10 cellular contexts compared by ENCODE assay signal in genomic region chr14:47674546-47675238, GRCh38. TPM values are rescaled to one million over a fixed set of nuclear protein-coding genes. Genes with fewer than 3 reads are reported as not detected.
A peak's percentile ranks its signal among the peaks of the same experiment; 100 is the strongest.
DNase-seq lines count a peak whose midpoint lies in the region; ATAC-seq and TF ChIP-seq lines count a peak whose summit lies in the region.
"Had no signal": no experiment of that assay in that cellular context is flagged by ENCODE, and none has a peak within 500 bp of the region (broad histone marks: within the 10 kb centered on the region; RNA-seq: fewer than 3 reads in every experiment).

No MANE protein-coding gene starts in this region.

- no peak overlapping the region for H3K4me2 ChIP-seq in Karpas-422 (ENCODE audit: low read depth, low read length, poor library complexity, severe bottlenecking)

- H3K79me2 ChIP-seq in Karpas-422 (ENCODE audit: low read length) = no peaks in the 10 kb centered on the region

- H3K27me3 ChIP-seq in dorsolateral prefrontal cortex (peaks cover 0 to 49% (median 4%) of the 10 kb centered on the region in 45 donors), muscle layer of colon (ENCODE audit: control insufficient read depth in 1 of 2, insufficient read depth in 2 of 2, low read length in 2 of 2) (peaks cover 12 to 32% of the 10 kb centered on the region in 2 donors), Karpas-422 (ENCODE audit: low read length) (no peaks in the 10 kb centered on the region)

- H3K27ac ChIP-seq in dorsolateral prefrontal cortex (peak overlapping the region in 49 of 59 donors; percentile 28 to 95 (median 84)), muscle layer of colon (ENCODE audit: low read depth, low read length) (no peak overlapping the region), Karpas-422 (ENCODE audit: low read length) (no peak overlapping the region)

- H3K4me3 Mint-ChIP-seq in stimulated activated naive CD8-positive, alpha-beta T cell treated with anti-CD3 and anti-CD28 coated beads, Interleukin-15, Interleukin-2, amounts not matched to agents 100 ng/mL and 50 ng/mL, for 24 hours = peak overlapping the region; percentile 10
- H3K4me3 Mint-ChIP-seq in stimulated activated naive CD8-positive, alpha-beta T cell treated with anti-CD3 and anti-CD28 coated beads, Interleukin-15, amount 100 ng/mL, for 72 hours = peak overlapping the region in 1 of 2 donors; percentile 27

- H3K9ac ChIP-seq in muscle layer of colon (ENCODE audit: low read length) = no peak overlapping the region
- no peak overlapping the region for H3K9ac ChIP-seq in Karpas-422 (ENCODE audit: low read length)

- H3K36me3 Mint-ChIP-seq in stimulated activated naive CD8-positive, alpha-beta T cell treated with anti-CD3 and anti-CD28 coated beads, Interleukin-15, Interleukin-2, amounts not matched to agents 100 ng/mL and 50 ng/mL, for 24 hours (ENCODE audit: low read depth) = no peaks in the 10 kb centered on the region

- no peak overlapping the region for H3K27ac Mint-ChIP-seq in stimulated activated naive CD8-positive, alpha-beta T cell treated with anti-CD3 and anti-CD28 coated beads, Interleukin-15, Interleukin-2, amounts not matched to agents 100 ng/mL and 50 ng/mL, for 24 hours
- H3K27ac Mint-ChIP-seq in stimulated activated naive CD8-positive, alpha-beta T cell treated with anti-CD3 and anti-CD28 coated beads, Interleukin-15, amount 100 ng/mL, for 72 hours = no peak overlapping the region

- H2AFZ ChIP-seq in Karpas-422 (ENCODE audit: low read length) = no peak overlapping the region

- no peaks in the 10 kb centered on the region for H4K20me1 ChIP-seq in Karpas-422 (ENCODE audit: insufficient read depth, low read depth, low read length)

- peaks cover 3% of the 10 kb centered on the region for H3K4me1 Mint-ChIP-seq in stimulated activated naive CD8-positive, alpha-beta T cell treated with anti-CD3 and anti-CD28 coated beads, Interleukin-15, Interleukin-2, amounts not matched to agents 100 ng/mL and 50 ng/mL, for 24 hours (ENCODE audit: low read depth)
- H3K4me1 Mint-ChIP-seq in stimulated activated naive CD8-positive, alpha-beta T cell treated with anti-CD3 and anti-CD28 coated beads, Interleukin-15, amount 100 ng/mL, for 72 hours = peaks cover 15% of the 10 kb centered on the region

- intact Hi-C loops in dorsolateral prefrontal cortex (cut with DNase I) = no loop called here

- H3K9me2 ChIP-seq in Karpas-422 (replicated peaks; ENCODE audit: insufficient read depth, low read length) = no peaks in the 10 kb centered on the region

- no peaks in the 10 kb centered on the region for H3K36me3 ChIP-seq in muscle layer of colon (ENCODE audit: insufficient read depth, low read length)
- H3K36me3 ChIP-seq in Karpas-422 (ENCODE audit: insufficient read depth, low read length) = no peaks in the 10 kb centered on the region

- H3K4me3 ChIP-seq in dorsolateral prefrontal cortex (peak overlapping the region; percentile 48 to 80 (median 65)), muscle layer of colon (ENCODE audit: low read depth in 1 of 2, low read length in 2 of 2) (peak overlapping the region; percentile 13 to 18), Karpas-422 (ENCODE audit: low read length) (no peak overlapping the region)

- no peak for TF ChIP-seq CTCF in dorsolateral prefrontal cortex (IDR thresholded peaks at IDR 0.05 in 54 of 56, conservative IDR thresholded peaks at IDR 0.05 in 2 of 56; ENCODE audit: low read depth in 1 of 56, partially characterized antibody in 56 of 56)

- no peak for ATAC-seq in stimulated activated naive CD8-positive, alpha-beta T cell treated with anti-CD3 and anti-CD28 coated beads, Interleukin-15, amount 100 ng/mL, for 72 hours
- ATAC-seq in GM18909 (IDR thresholded peaks at IDR 0.05; ENCODE audit: poor library complexity, unreplicated experiment) (no peak), HG03469 (IDR thresholded peaks at IDR 0.05; ENCODE audit: unreplicated experiment) (no peak)

- DNase-seq in stimulated activated naive CD8-positive, alpha-beta T cell treated with anti-CD3 and anti-CD28 coated beads, Interleukin-15, amount 100 ng/mL, for 72 hours = no peak
- DNase-seq in dorsolateral prefrontal cortex (peak in 1 of 10 donors; percentile 45), middle frontal gyrus (ENCODE audit: extremely low spot score, low spot score) (no peak), Karpas-422 (no peak)
- DNase-seq: DMS153 had no signal

- H3K9me3 Mint-ChIP-seq in stimulated activated naive CD8-positive, alpha-beta T cell treated with anti-CD3 and anti-CD28 coated beads, Interleukin-15, Interleukin-2, amounts not matched to agents 100 ng/mL and 50 ng/mL, for 24 hours = no peaks in the 10 kb centered on the region
- no peaks in the 10 kb centered on the region for H3K9me3 Mint-ChIP-seq in stimulated activated naive CD8-positive, alpha-beta T cell treated with anti-CD3 and anti-CD28 coated beads, Interleukin-15, amount 100 ng/mL, for 72 hours

- H3K27me3 Mint-ChIP-seq in stimulated activated naive CD8-positive, alpha-beta T cell treated with anti-CD3 and anti-CD28 coated beads, Interleukin-15, Interleukin-2, amounts not matched to agents 100 ng/mL and 50 ng/mL, for 24 hours = peaks cover 51% of the 10 kb centered on the region
- H3K27me3 Mint-ChIP-seq in stimulated activated naive CD8-positive, alpha-beta T cell treated with anti-CD3 and anti-CD28 coated beads, Interleukin-15, amount 100 ng/mL, for 72 hours = peaks cover 61% of the 10 kb centered on the region

- no peaks in the 10 kb centered on the region for H3K9me3 ChIP-seq in muscle layer of colon (ENCODE audit: low read length)
- H3K9me3 ChIP-seq in Karpas-422 (ENCODE audit: low read length) = peaks cover 64% of the 10 kb centered on the region

- H3K4me1 ChIP-seq in muscle layer of colon (ENCODE audit: insufficient read depth, low read length) (peaks cover 4% of the 10 kb centered on the region), Karpas-422 (ENCODE audit: low read length) (no peaks in the 10 kb centered on the region)

RNA-seq across cellular contexts. Expression of gene MDGA2, which starts 0.7 kb away (rescaled TPM):
- 10 to 100 TPM; 13.8 to 45.8 (median 30.9) TPM for total RNA-seq in dorsolateral prefrontal cortex
- total RNA-seq in Karpas-422 (2014; rRNA removed; shearing (Covaris generic); ENCODE audit: low replicate concordance) = not detected in 2 replicates
- total RNA-seq: activated CD8-positive, alpha-beta memory T cell treated with anti-CD3 and anti-CD28 coated beads for 36 hours had no signal

Comparison
In these comparisons a context has a peak if more than half of its experiments do, and no peak if none do; other contexts are left out.
1. H3K27ac ChIP-seq: peak in dorsolateral prefrontal cortex (49 of 59); none in muscle layer of colon (single experiment) and Karpas-422 (single experiment).
2. RNA of gene MDGA2, which starts 0.7 kb away (total RNA-seq): 13.8 to 45.8 TPM in dorsolateral prefrontal cortex; not detected in Karpas-422; every median in the first group is over 10 times any median in the second.